11 cellular contexts compared by ENCODE assay signal in the genomic region with DNA sequence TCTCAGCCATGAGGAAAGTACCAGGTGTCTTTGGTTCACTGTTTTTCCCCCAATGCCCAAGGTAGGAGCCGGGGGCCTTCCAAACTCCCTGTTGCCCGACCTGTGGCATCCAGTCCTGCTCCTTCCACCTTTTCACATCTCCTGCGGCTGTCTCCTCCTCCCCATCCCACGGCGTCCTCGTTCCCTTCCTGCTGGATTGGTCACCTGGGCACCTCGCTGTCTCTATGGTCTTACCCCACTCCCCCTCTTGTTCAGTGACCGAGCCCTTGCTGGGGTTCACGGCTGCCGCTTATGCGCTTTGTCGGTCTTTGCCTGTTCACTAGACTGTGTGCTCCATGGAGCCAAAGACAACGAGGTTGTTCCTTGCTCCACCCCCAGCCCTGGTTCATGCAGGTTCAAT.
"Had no signal": no experiment of that assay in that cellular context is flagged by ENCODE, and none has a peak within 500 bp of the region (broad histone marks: within the 10 kb centered on the region; RNA-seq: fewer than 3 reads in every experiment).

No MANE protein-coding gene starts in this region.

- ATAC-seq: GM23338, HCT116, HepG2, K562 had no signal

- H3K4me3 Mint-ChIP-seq: GM23338, HFFc6 had no signal

- H3K4me2 ChIP-seq: GM23338 had no signal

- H3K36me3 ChIP-seq: HAP-1 had no signal

- H3K9me3 Mint-ChIP-seq: HFFc6 had no signal

- H3K9me3 ChIP-seq: HAP-1 had no signal

- H3K4me3 ChIP-seq: GM23338, HAP-1, K562 had no signal

- H3K27ac ChIP-seq: HL-60 had no signal

- FAIRE-seq: H1, H54, HepG2, K562 had no signal

- H3K4me1 ChIP-seq: HAP-1 had no signal

- H2AFZ ChIP-seq: GM23338 had no signal

- H3K27ac Mint-ChIP-seq: GM23338, HFFc6 had no signal

- DNase-seq: HFFc6, IMR-90, KG1 had no signal
